Comparison of ENCODE assay signal across 1 cellular context in the genomic region with DNA sequence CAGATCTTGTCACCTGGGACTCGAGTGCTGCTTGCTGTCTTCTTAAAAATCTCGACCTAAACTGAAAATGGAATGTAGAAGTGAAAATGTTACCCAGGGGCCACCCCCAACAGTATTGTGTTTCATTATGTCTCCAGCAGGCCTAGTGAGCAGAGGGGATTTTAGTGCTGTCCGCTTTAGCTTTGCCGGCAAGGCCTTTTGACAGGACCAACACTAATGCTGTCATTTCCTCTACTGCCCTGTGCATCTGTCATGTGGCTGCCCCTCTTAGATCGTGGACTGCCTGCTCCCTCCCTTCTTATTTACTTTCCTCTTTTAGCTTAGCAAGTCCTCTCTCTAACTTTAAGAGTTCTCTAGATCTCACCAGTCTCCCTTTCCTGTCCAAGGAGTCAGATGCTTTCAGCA.
TF ChIP-seq lines count a peak whose summit lies in the region.

No MANE protein-coding gene starts in this region.

TF ChIP-seq in GM23338, 12 proteins besides CTCF, POLR2A, EP300 and RAD21 (continued from another document):
- TF ChIP-seq, protein P1, sequence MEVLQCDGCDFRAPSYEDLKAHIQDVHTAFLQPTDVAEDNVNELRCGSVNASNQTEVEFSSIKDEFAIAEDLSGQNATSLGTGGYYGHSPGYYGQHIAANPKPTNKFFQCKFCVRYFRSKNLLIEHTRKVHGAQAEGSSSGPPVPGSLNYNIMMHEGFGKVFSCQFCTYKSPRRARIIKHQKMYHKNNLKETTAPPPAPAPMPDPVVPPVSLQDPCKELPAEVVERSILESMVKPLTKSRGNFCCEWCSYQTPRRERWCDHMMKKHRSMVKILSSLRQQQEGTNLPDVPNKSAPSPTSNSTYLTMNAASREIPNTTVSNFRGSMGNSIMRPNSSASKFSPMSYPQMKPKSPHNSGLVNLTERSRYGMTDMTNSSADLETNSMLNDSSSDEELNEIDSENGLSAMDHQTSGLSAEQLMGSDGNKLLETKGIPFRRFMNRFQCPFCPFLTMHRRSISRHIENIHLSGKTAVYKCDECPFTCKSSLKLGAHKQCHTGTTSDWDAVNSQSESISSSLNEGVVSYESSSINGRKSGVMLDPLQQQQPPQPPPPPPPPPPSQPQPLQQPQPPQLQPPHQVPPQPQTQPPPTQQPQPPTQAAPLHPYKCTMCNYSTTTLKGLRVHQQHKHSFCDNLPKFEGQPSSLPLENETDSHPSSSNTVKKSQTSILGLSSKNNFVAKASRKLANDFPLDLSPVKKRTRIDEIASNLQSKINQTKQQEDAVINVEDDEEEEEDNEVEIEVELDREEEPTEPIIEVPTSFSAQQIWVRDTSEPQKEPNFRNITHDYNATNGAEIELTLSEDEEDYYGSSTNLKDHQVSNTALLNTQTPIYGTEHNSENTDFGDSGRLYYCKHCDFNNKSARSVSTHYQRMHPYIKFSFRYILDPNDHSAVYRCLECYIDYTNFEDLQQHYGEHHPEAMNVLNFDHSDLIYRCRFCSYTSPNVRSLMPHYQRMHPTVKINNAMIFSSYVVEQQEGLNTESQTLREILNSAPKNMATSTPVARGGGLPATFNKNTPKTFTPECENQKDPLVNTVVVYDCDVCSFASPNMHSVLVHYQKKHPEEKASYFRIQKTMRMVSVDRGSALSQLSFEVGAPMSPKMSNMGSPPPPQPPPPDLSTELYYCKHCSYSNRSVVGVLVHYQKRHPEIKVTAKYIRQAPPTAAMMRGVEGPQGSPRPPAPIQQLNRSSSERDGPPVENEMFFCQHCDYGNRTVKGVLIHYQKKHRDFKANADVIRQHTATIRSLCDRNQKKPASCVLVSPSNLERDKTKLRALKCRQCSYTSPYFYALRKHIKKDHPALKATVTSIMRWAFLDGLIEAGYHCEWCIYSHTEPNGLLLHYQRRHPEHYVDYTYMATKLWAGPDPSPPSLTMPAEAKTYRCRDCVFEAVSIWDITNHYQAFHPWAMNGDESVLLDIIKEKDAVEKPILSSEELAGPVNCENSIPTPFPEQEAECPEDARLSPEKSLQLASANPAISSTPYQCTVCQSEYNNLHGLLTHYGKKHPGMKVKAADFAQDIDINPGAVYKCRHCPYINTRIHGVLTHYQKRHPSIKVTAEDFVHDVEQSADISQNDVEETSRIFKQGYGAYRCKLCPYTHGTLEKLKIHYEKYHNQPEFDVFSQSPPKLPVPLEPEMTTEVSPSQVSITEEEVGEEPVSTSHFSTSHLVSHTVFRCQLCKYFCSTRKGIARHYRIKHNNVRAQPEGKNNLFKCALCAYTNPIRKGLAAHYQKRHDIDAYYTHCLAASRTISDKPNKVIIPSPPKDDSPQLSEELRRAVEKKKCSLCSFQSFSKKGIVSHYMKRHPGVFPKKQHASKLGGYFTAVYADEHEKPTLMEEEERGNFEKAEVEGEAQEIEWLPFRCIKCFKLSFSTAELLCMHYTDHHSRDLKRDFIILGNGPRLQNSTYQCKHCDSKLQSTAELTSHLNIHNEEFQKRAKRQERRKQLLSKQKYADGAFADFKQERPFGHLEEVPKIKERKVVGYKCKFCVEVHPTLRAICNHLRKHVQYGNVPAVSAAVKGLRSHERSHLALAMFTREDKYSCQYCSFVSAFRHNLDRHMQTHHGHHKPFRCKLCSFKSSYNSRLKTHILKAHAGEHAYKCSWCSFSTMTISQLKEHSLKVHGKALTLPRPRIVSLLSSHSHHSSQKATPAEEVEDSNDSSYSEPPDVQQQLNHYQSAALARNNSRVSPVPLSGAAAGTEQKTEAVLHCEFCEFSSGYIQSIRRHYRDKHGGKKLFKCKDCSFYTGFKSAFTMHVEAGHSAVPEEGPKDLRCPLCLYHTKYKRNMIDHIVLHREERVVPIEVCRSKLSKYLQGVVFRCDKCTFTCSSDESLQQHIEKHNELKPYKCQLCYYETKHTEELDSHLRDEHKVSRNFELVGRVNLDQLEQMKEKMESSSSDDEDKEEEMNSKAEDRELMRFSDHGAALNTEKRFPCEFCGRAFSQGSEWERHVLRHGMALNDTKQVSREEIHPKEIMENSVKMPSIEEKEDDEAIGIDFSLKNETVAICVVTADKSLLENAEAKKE (CRISPR knock-in tag; IDR thresholded peaks at IDR 0.05) = no peak
- TF ChIP-seq EZH2phosphoT487 (IDR thresholded peaks at IDR 0.05; ENCODE audit: unreplicated experiment) = no peak
- TF ChIP-seq POLR2AphosphoS5 (IDR thresholded peaks at IDR 0.05; ENCODE audit: low read depth) = no peak
- no peak for TF ChIP-seq CREB1 (CRISPR knock-in tag; IDR thresholded peaks at IDR 0.05; ENCODE audit: low read depth)
- TF ChIP-seq ZNF331 (CRISPR knock-in tag; IDR thresholded peaks at IDR 0.05; ENCODE audit: low read depth) = no peak
- TF ChIP-seq, protein P2, sequence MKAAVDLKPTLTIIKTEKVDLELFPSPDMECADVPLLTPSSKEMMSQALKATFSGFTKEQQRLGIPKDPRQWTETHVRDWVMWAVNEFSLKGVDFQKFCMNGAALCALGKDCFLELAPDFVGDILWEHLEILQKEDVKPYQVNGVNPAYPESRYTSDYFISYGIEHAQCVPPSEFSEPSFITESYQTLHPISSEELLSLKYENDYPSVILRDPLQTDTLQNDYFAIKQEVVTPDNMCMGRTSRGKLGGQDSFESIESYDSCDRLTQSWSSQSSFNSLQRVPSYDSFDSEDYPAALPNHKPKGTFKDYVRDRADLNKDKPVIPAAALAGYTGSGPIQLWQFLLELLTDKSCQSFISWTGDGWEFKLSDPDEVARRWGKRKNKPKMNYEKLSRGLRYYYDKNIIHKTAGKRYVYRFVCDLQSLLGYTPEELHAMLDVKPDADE (IDR thresholded peaks at IDR 0.05) = no peak
